15 cellular contexts compared by ENCODE assay signal in genomic region chr5:58649716-58650115, GRCh38.
"Had no signal": no experiment of that assay in that cellular context is flagged by ENCODE, and none has a peak within 500 bp of the region (broad histone marks: within the 10 kb centered on the region; RNA-seq: fewer than 3 reads in every experiment).

No MANE protein-coding gene starts in this region.

- H3K36me3 Mint-ChIP-seq: activated naive CD8-positive, alpha-beta T cell treated with anti-CD3 and anti-CD28 coated beads, Interleukin-2, amount 10 ng/mL, durations not matched to agents 7 days and 5 days had no signal

- H3K4me3 Mint-ChIP-seq: activated CD4-positive, alpha-beta T cell treated with anti-CD3 and anti-CD28 coated beads for 36 hours; activated CD8-positive, alpha-beta T cell treated with anti-CD3 and anti-CD28 coated beads for 36 hours; activated naive CD8-positive, alpha-beta T cell treated with anti-CD3 and anti-CD28 coated beads, Interleukin-2, amount 10 ng/mL, durations not matched to agents 7 days and 5 days; central memory CD8-positive, alpha-beta T cell had no signal

- DNase-seq: activated CD4-positive, alpha-beta T cell treated with anti-CD3 and anti-CD28 coated beads for 36 hours; activated CD8-positive, alpha-beta memory T cell treated with anti-CD3 and anti-CD28 coated beads, Interleukin-2, amount 50 U/mL, for 4 hours; activated CD8-positive, alpha-beta T cell treated with anti-CD3 and anti-CD28 coated beads for 36 hours; activated naive CD4-positive, alpha-beta T cell treated with anti-CD3 and anti-CD28 coated beads, Interleukin-2, amount 50 U/mL, for 16 hours; activated naive CD8-positive, alpha-beta T cell treated with anti-CD3 and anti-CD28 coated beads, Interleukin-2, amount 10 ng/mL, durations not matched to agents 7 days and 5 days; body of pancreas; NCI-H1092; NCI-H1417; NCI-H2029 treated with DMSO at 0.1 percent for 48 hours; NCI-H510A treated with DMSO at 0.1 percent for 48 hours; PC-9; SIG-M5; T-helper 1 cell; WERI-Rb-1 had no signal

- ATAC-seq: activated CD4-positive, alpha-beta T cell treated with anti-CD3 and anti-CD28 coated beads for 36 hours; activated CD8-positive, alpha-beta T cell treated with anti-CD3 and anti-CD28 coated beads for 36 hours; body of pancreas had no signal

- H3K27me3 Mint-ChIP-seq: activated CD8-positive, alpha-beta T cell treated with anti-CD3 and anti-CD28 coated beads for 36 hours; central memory CD8-positive, alpha-beta T cell had no signal

- H3K9me3 Mint-ChIP-seq: activated CD8-positive, alpha-beta T cell treated with anti-CD3 and anti-CD28 coated beads for 36 hours; activated naive CD8-positive, alpha-beta T cell treated with anti-CD3 and anti-CD28 coated beads, Interleukin-2, amount 10 ng/mL, durations not matched to agents 7 days and 5 days had no signal

- H3K27ac Mint-ChIP-seq: activated CD4-positive, alpha-beta T cell treated with anti-CD3 and anti-CD28 coated beads for 36 hours; activated CD8-positive, alpha-beta T cell treated with anti-CD3 and anti-CD28 coated beads for 36 hours; activated naive CD8-positive, alpha-beta T cell treated with anti-CD3 and anti-CD28 coated beads, Interleukin-2, amount 10 ng/mL, durations not matched to agents 7 days and 5 days had no signal

- H3K4me1 Mint-ChIP-seq: activated CD4-positive, alpha-beta T cell treated with anti-CD3 and anti-CD28 coated beads for 36 hours; activated naive CD8-positive, alpha-beta T cell treated with anti-CD3 and anti-CD28 coated beads, Interleukin-2, amount 10 ng/mL, durations not matched to agents 7 days and 5 days; central memory CD8-positive, alpha-beta T cell had no signal
